ENCODE assay signal across 14 cellular contexts in the genomic region with DNA sequence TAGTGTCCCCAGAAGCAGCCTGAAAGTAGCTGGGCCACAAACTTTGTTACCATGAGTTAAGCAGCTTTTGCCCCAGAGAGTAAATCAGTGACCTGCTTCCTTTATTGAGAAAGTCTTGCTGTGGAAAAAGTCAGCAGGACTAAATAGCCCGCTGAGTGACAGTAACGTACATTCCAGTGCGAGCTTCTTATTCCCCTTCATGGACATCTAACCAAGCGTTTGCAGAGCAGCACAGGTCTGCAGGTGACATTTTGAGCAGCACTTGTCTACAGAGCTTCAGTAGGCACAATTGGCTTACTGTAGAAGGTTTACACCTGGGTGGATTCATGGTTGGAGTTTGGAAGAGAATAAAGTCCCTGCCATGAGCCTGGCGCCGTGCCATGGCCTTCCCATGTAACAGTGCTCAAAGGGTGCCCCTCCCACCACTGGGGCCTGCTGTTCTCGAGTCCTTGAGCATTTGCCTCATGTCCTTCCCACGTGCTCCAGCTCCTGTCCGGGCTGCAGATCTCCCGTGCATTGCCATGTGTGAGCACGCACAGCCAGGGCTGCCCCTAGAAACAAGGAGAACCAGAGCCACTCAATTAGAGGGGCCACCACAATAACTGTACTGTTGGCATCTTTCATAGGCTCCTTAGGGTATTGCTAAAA.
"Had no signal": no experiment of that assay in that cellular context is flagged by ENCODE, and none has a peak within 500 bp of the region (broad histone marks: within the 10 kb centered on the region; RNA-seq: fewer than 3 reads in every experiment).

No MANE protein-coding gene starts in this region.

- H3K4me1 ChIP-seq: heart right ventricle, left lung had no signal

- H3K27me3 ChIP-seq: left lung had no signal

- H3K4me3 Mint-ChIP-seq: activated CD4-positive, alpha-beta memory T cell treated with anti-CD3 and anti-CD28 coated beads for 36 hours; activated T-cell treated with anti-CD3 and anti-CD28 coated beads, Interleukin-2, amount 50 U/mL, for 4 hours; nephron; stimulated activated naive CD8-positive, alpha-beta T cell treated with anti-CD3 and anti-CD28 coated beads, Interleukin-15, amount 100 ng/mL, for 72 hours had no signal

- ATAC-seq: activated naive CD4-positive, alpha-beta T cell treated with anti-CD3 and anti-CD28 coated beads, Interleukin-2, amount 50 U/mL, for 72 hours; activated T-cell treated with anti-CD3 and anti-CD28 coated beads, Interleukin-2, amount 50 U/mL, for 4 hours; heart right ventricle; left lung; stimulated activated naive CD8-positive, alpha-beta T cell treated with anti-CD3 and anti-CD28 coated beads, Interleukin-15, amount 100 ng/mL, for 72 hours had no signal

- H3K36me3 ChIP-seq: brain microvascular endothelial cell, heart right ventricle, left lung had no signal

- H3K4me3 ChIP-seq: heart right ventricle, left lung had no signal

- H3K9me3 ChIP-seq: heart right ventricle, left lung had no signal

- H3K27ac Mint-ChIP-seq: activated CD4-positive, alpha-beta memory T cell treated with anti-CD3 and anti-CD28 coated beads for 36 hours; activated naive CD4-positive, alpha-beta T cell treated with anti-CD3 and anti-CD28 coated beads, Interleukin-2, amount 50 U/mL, for 72 hours; nephron; stimulated activated naive CD8-positive, alpha-beta T cell treated with anti-CD3 and anti-CD28 coated beads, Interleukin-15, amount 100 ng/mL, for 72 hours had no signal

- H3K36me3 Mint-ChIP-seq: activated CD4-positive, alpha-beta memory T cell treated with anti-CD3 and anti-CD28 coated beads for 36 hours; activated naive CD4-positive, alpha-beta T cell treated with anti-CD3 and anti-CD28 coated beads, Interleukin-2, amount 50 U/mL, for 72 hours had no signal

- H3K9me3 Mint-ChIP-seq: activated CD4-positive, alpha-beta memory T cell treated with anti-CD3 and anti-CD28 coated beads for 36 hours; activated naive CD4-positive, alpha-beta T cell treated with anti-CD3 and anti-CD28 coated beads, Interleukin-2, amount 50 U/mL, for 72 hours; activated T-cell treated with anti-CD3 and anti-CD28 coated beads, Interleukin-2, amount 50 U/mL, for 4 hours; nephron; stimulated activated naive CD8-positive, alpha-beta T cell treated with anti-CD3 and anti-CD28 coated beads, Interleukin-15, amount 100 ng/mL, for 72 hours had no signal

- H3K27ac ChIP-seq: brain microvascular endothelial cell, heart right ventricle, left lung had no signal

- H3K4me1 Mint-ChIP-seq: nephron; stimulated activated naive CD8-positive, alpha-beta T cell treated with anti-CD3 and anti-CD28 coated beads, Interleukin-15, amount 100 ng/mL, for 72 hours had no signal

- DNase-seq: activated CD4-positive, alpha-beta memory T cell treated with anti-CD3 and anti-CD28 coated beads for 36 hours; activated CD4-positive, CD25-positive, alpha-beta regulatory T cell treated with anti-CD3 and anti-CD28 coated beads, Interleukin-2, amount 50 U/mL, for 72 hours; activated effector memory CD4-positive, alpha-beta T cell treated with anti-CD3 and anti-CD28 coated beads, Interleukin-2, amount 50 U/mL, for 16 hours; activated T-cell treated with anti-CD3 and anti-CD28 coated beads, Interleukin-2, amount 50 U/mL, for 4 hours; brain microvascular endothelial cell; effector memory CD4-positive, alpha-beta T cell; heart right ventricle; islet precursor cell; left lung; stimulated activated CD4-positive, alpha-beta T cell treated with anti-CD3 and anti-CD28 coated beads, Interleukin-2, amount 100 ng/mL, for 48 hours; stimulated activated CD8-positive, alpha-beta memory T cell treated with anti-CD3 and anti-CD28 coated beads, Interleukin-4, amount 100 ng/mL, for 48 hours; stimulated activated naive CD8-positive, alpha-beta T cell treated with anti-CD3 and anti-CD28 coated beads, Interleukin-15, amount 100 ng/mL, for 72 hours had no signal
